Comparison of ENCODE assay signal across 9 cellular contexts in the genomic region with DNA sequence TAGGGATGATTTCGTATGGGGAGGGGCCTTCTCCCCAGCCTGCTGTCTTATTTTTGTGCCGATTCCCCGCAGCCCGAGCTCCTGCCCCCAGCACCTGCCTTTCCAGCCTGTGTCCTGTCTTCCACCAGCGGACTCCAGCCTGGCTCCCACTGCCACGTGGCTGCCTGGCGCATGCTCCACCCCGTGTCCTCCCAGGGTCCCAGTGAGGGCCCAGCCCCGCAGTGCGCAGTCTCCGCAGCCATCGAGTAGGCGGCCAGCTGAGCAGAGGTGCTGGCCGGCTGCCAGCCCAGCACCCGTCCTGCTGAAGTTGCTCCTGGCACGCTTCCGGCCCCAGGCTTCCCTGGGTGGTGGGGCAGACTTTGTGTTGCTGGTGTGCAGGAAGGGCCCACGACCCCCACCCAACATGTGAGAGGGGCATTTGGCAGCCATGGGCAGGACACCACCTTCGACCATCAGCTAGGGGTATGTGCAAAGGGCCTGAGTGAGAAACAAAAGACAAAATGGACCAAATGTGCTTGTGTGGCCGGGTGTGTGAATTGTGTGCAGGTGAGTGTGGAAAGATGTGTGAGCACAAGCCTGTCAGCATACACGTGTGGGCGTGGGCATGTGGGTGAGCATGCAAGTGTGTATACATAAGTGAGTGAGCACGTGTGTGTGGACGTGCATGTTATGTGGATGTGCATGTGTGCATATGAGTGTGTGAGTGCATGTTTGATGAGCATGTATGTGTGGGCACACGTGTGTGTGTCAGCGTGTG. TPM values are rescaled to one million over a fixed set of nuclear protein-coding genes. Genes with fewer than 3 reads are reported as not detected.
DNase-seq lines count a peak whose midpoint lies in the region; ATAC-seq, FAIRE-seq and TF ChIP-seq lines count a peak whose summit lies in the region.
"Had no signal": no experiment of that assay in that cellular context is flagged by ENCODE, and none has a peak within 500 bp of the region (broad histone marks: within the 10 kb centered on the region; RNA-seq: fewer than 3 reads in every experiment).

No MANE protein-coding gene starts in this region.

- no peaks in the 10 kb centered on the region for H4K20me1 ChIP-seq in astrocyte (ENCODE audit: insufficient read depth, low read length)

- no peak for TF ChIP-seq CTCF in natural killer cell (IDR thresholded peaks at IDR 0.05)
- TF ChIP-seq CTCF in astrocyte (IDR thresholded peaks at IDR 0.05; ENCODE audit: insufficient read depth, low read depth, low read length): no peak
- no peak for TF ChIP-seq CTCF in coronary artery (IDR thresholded peaks at IDR 0.05)

- no peak overlapping the region for H3K9ac ChIP-seq in astrocyte (ENCODE audit: low read length)

- ATAC-seq in natural killer cell (no peak), left lobe of liver (peak; percentile 73)
- no peak for ATAC-seq in natural killer cell treated with Interleukin-12 subunit alpha and Interleukin-12 subunit beta and Interleukin-15 and Interleukin-18, amount 100 ng/mL, for 72 hours

- peaks cover 5% of the 10 kb centered on the region for H3K4me1 ChIP-seq in astrocyte (ENCODE audit: insufficient read depth, low read length)

- no peak for DNase-seq in natural killer cell
- no peak for DNase-seq in natural killer cell treated with Interleukin-12 subunit alpha and Interleukin-12 subunit beta and Interleukin-15 and Interleukin-18, amount 100 ng/mL, for 72 hours (ENCODE audit: low spot score)
- peak; percentile 45 for DNase-seq in astrocyte (ENCODE audit: low read depth)
- peak; percentile 92 for DNase-seq in left lobe of liver (ENCODE audit: low spot score)
- no peak for DNase-seq in coronary artery (ENCODE audit: low spot score)
- no peak for DNase-seq in activated T-cell treated with anti-CD3 and anti-CD28 coated beads for 4 hours
- DNase-seq in LoVo (ENCODE audit: low spot score): no peak
- DNase-seq in activated effector memory CD4-positive, alpha-beta T cell treated with anti-CD3 and anti-CD28 coated beads, Interleukin-2, amount 50 U/mL, for 16 hours: no peak
- DNase-seq: activated T-cell treated with anti-CD3 and anti-CD28 coated beads, Interleukin-2, amount 50 U/mL, for 24 hours had no signal

- no peak overlapping the region for H3K27ac ChIP-seq in astrocyte (ENCODE audit: low read depth, low read length)
- H3K27ac ChIP-seq in coronary artery: no peak overlapping the region

- H3K9me3 Mint-ChIP-seq in natural killer cell (no peaks in the 10 kb centered on the region), astrocyte (ENCODE audit: unreplicated experiment) (no peaks in the 10 kb centered on the region)
- H3K9me3 Mint-ChIP-seq in natural killer cell treated with Interleukin-12 subunit alpha and Interleukin-12 subunit beta and Interleukin-15 and Interleukin-18, amount 100 ng/mL, for 72 hours: no peaks in the 10 kb centered on the region
- H3K9me3 Mint-ChIP-seq: activated T-cell treated with anti-CD3 and anti-CD28 coated beads, Interleukin-2, amount 50 U/mL, for 24 hours had no signal

- no peaks in the 10 kb centered on the region for H3K36me3 ChIP-seq in astrocyte (ENCODE audit: insufficient read depth, low read length)

- H3K4me1 Mint-ChIP-seq in natural killer cell (peaks cover 21 to 62% of the 10 kb centered on the region in 2 donors), astrocyte (ENCODE audit: low read depth, unreplicated experiment) (no peaks in the 10 kb centered on the region)
- H3K4me1 Mint-ChIP-seq in natural killer cell treated with Interleukin-12 subunit alpha and Interleukin-12 subunit beta and Interleukin-15 and Interleukin-18, amount 100 ng/mL, for 72 hours (ENCODE audit: low read depth in 2 of 2): peaks cover 11 to 28% of the 10 kb centered on the region in 2 donors

- H3K9me3 ChIP-seq in astrocyte (ENCODE audit: insufficient read depth, low read depth, low read length): no peaks in the 10 kb centered on the region

- H3K4me3 Mint-ChIP-seq in natural killer cell: peak overlapping the region; percentile 53
- no peak overlapping the region for H3K4me3 Mint-ChIP-seq in natural killer cell treated with Interleukin-12 subunit alpha and Interleukin-12 subunit beta and Interleukin-15 and Interleukin-18, amount 100 ng/mL, for 72 hours
- H3K4me3 Mint-ChIP-seq in astrocyte (ENCODE audit: unreplicated experiment): no peak overlapping the region
- H3K4me3 Mint-ChIP-seq: activated T-cell treated with anti-CD3 and anti-CD28 coated beads, Interleukin-2, amount 50 U/mL, for 24 hours had no signal

- H3K4me3 ChIP-seq in astrocyte (ENCODE audit: insufficient read depth, low read depth, low read length) (no peak overlapping the region), coronary artery (no peak overlapping the region)

- no peak for FAIRE-seq in astrocyte (lab: Jason Lieb, UNC)

- peak overlapping the region; percentile 15 for H3K4me2 ChIP-seq in astrocyte (ENCODE audit: low read length)

- H3K27ac Mint-ChIP-seq in natural killer cell (peak overlapping the region in 1 of 2 donors; percentile 57), astrocyte (ENCODE audit: unreplicated experiment) (no peak overlapping the region)
- no peak overlapping the region for H3K27ac Mint-ChIP-seq in natural killer cell treated with Interleukin-12 subunit alpha and Interleukin-12 subunit beta and Interleukin-15 and Interleukin-18, amount 100 ng/mL, for 72 hours
- H3K27ac Mint-ChIP-seq: activated T-cell treated with anti-CD3 and anti-CD28 coated beads, Interleukin-2, amount 50 U/mL, for 24 hours had no signal

- H2AFZ ChIP-seq in astrocyte (ENCODE audit: low read depth, low read length): peak overlapping the region; percentile 56

- intact Hi-C loops in natural killer cell (cut with micrococcal nuclease): loop anchor here (10.0 kb wide), 1 partner anchor 47 kb away; no protein-coding TSS in a partner anchor

- no peaks in the 10 kb centered on the region for H3K79me2 ChIP-seq in astrocyte (ENCODE audit: insufficient read depth, low read length)

- H3K27me3 ChIP-seq in astrocyte (ENCODE audit: insufficient read depth, low read length): no peaks in the 10 kb centered on the region

- H3K27me3 Mint-ChIP-seq in natural killer cell (ENCODE audit: low read depth in 2 of 2): no peaks in the 10 kb centered on the region
- no peaks in the 10 kb centered on the region for H3K27me3 Mint-ChIP-seq in natural killer cell treated with Interleukin-12 subunit alpha and Interleukin-12 subunit beta and Interleukin-15 and Interleukin-18, amount 100 ng/mL, for 72 hours
- peaks cover 22% of the 10 kb centered on the region for H3K27me3 Mint-ChIP-seq in astrocyte (ENCODE audit: low read depth, unreplicated experiment)
- H3K27me3 Mint-ChIP-seq: activated T-cell treated with anti-CD3 and anti-CD28 coated beads, Interleukin-2, amount 50 U/mL, for 24 hours had no signal

- no peaks in the 10 kb centered on the region for H3K36me3 Mint-ChIP-seq in natural killer cell
- no peaks in the 10 kb centered on the region for H3K36me3 Mint-ChIP-seq in natural killer cell treated with Interleukin-12 subunit alpha and Interleukin-12 subunit beta and Interleukin-15 and Interleukin-18, amount 100 ng/mL, for 72 hours
- no peaks in the 10 kb centered on the region for H3K36me3 Mint-ChIP-seq in astrocyte (ENCODE audit: low read depth, unreplicated experiment)

RNA-seq across cellular contexts. Expression of a gene that starts 55.9 kb away (rescaled TPM):
- total RNA-seq in natural killer cell (1 to 10 TPM; 1.2 to 2.9 (median 1.6) TPM), astrocyte (1.9 and 2.9 TPM in 2 replicates), left lobe of liver (10.9 TPM)
- under 1 TPM; 0.48 to 0.78 TPM for total RNA-seq in natural killer cell treated with Interleukin-12 subunit alpha and Interleukin-12 subunit beta and Interleukin-15 and Interleukin-18, amount 100 ng/mL, for 72 hours

Comparison
In these comparisons a context has a peak if more than half of its experiments do, and no peak if none do; other contexts are left out.
1. DNase-seq: peak in astrocyte (single experiment) and left lobe of liver (single experiment); none in natural killer cell (single experiment), natural killer cell treated with Interleukin-12 subunit alpha and Interleukin-12 subunit beta and Interleukin-15 and Interleukin-18, amount 100 ng/mL, for 72 hours (single experiment), coronary artery (single experiment), activated T-cell treated with anti-CD3 and anti-CD28 coated beads for 4 hours (single experiment), LoVo (single experiment) and activated effector memory CD4-positive, alpha-beta T cell treated with anti-CD3 and anti-CD28 coated beads, Interleukin-2, amount 50 U/mL, for 16 hours (single experiment).